In the genomic region with DNA sequence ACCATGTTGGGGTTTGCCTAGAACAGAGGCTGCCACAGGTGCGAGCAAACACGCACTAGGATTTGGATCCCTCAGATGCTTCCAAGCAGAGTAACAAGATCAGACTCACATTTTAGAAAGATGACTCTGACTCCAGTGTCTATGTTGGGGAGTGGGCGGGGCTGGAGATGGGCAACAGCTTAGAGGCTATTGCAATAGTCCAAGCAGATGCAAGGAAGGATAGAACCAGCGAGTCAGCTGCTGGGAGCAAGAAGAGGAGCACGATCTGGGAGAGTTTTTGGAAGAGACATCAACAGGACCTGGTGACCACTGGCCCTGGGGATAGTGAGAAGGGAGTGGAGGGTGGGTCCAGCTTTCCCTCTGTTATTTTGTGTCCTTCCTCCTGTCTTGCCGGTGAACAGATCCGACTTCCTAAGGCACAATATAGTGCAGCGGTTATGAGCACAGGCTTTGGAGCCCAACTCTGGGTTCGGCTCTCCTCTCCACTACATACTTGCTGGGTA, we compare ENCODE assay signal across 1 cellular context.
TF ChIP-seq lines count a peak whose summit lies in the region.

No MANE protein-coding gene starts in this region.

TF ChIP-seq in GM23338, 12 proteins besides CTCF, POLR2A, EP300 and RAD21 (continued from another document):
- TF ChIP-seq, protein P1, sequence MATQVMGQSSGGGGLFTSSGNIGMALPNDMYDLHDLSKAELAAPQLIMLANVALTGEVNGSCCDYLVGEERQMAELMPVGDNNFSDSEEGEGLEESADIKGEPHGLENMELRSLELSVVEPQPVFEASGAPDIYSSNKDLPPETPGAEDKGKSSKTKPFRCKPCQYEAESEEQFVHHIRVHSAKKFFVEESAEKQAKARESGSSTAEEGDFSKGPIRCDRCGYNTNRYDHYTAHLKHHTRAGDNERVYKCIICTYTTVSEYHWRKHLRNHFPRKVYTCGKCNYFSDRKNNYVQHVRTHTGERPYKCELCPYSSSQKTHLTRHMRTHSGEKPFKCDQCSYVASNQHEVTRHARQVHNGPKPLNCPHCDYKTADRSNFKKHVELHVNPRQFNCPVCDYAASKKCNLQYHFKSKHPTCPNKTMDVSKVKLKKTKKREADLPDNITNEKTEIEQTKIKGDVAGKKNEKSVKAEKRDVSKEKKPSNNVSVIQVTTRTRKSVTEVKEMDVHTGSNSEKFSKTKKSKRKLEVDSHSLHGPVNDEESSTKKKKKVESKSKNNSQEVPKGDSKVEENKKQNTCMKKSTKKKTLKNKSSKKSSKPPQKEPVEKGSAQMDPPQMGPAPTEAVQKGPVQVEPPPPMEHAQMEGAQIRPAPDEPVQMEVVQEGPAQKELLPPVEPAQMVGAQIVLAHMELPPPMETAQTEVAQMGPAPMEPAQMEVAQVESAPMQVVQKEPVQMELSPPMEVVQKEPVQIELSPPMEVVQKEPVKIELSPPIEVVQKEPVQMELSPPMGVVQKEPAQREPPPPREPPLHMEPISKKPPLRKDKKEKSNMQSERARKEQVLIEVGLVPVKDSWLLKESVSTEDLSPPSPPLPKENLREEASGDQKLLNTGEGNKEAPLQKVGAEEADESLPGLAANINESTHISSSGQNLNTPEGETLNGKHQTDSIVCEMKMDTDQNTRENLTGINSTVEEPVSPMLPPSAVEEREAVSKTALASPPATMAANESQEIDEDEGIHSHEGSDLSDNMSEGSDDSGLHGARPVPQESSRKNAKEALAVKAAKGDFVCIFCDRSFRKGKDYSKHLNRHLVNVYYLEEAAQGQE (IDR thresholded peaks at IDR 0.05; ENCODE audit: unreplicated experiment): no peak
- TF ChIP-seq JUNB (IDR thresholded peaks at IDR 0.05; ENCODE audit: unreplicated experiment) (no peak), CREB1 (CRISPR knock-in tag; IDR thresholded peaks at IDR 0.05; ENCODE audit: low read depth) (no peak)
